Comparison of ENCODE assay signal across 37 cellular contexts in the genomic region with DNA sequence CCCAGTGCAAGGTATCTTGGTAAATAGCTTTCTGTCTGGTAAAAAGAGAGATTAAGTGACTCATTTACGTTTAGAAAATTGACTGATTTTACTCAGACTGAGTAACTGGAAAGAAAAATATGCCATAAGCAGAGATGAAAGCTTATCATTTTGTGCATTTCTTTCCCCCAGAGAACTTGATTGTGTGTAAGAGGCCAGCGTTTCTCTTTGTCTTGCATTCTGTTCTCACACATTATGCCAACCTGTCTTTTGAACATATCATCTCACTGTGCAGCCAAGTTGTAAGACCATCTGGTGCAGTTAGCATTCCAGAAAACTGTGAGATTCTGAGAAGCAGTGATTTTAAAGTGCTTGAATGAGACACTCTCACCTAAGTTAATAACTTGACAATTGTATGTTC.
"Had no signal": no experiment of that assay in that cellular context is flagged by ENCODE, and none has a peak within 500 bp of the region (broad histone marks: within the 10 kb centered on the region; RNA-seq: fewer than 3 reads in every experiment).

No MANE protein-coding gene starts in this region.

- H3K9me3 ChIP-seq: breast epithelium, esophagus muscularis mucosa, left lung, pancreas, psoas muscle, suprapubic skin, tibial artery, upper lobe of right lung had no signal

- H3K27me3 ChIP-seq: breast epithelium, esophagus muscularis mucosa, left lung, pancreas, right atrium auricular region, stomach, suprapubic skin, tibial artery, upper lobe of right lung had no signal

- H3K4me3 ChIP-seq: breast epithelium, esophagus muscularis mucosa, left lung, lung, mucosa of descending colon, pancreas, psoas muscle, right atrium auricular region, smooth muscle cell, stomach, suprapubic skin, tibial artery, upper lobe of right lung had no signal

- H3K27ac Mint-ChIP-seq: activated T-helper 1 cell treated with anti-CD3 and anti-CD28 coated beads, Interleukin-12 subunit alpha, Interleukin-12 subunit beta, Interleukin-2, Interleukin-4 antibody, amounts not matched to agents 30 ng/mL and 10 ng/mL and 1 ng/mL, durations not matched to agents 14 hours and 24 hours and 36 hours; natural killer cell treated with Interleukin-12 subunit alpha and Interleukin-12 subunit beta and Interleukin-15 and Interleukin-18, amount 100 ng/mL, for 72 hours; stimulated activated naive B cell treated with anti-CD40 and anti-IgM and Interleukin-4, amounts not matched to agents 10 μg/mL and 1 μg/mL and 100 μg/mL, for 72 hours; T-helper 1 cell treated with Interleukin-12 subunit alpha and Interleukin-12 subunit beta and Interleukin-4 antibody, amounts not matched to agents 30 μg/mL and 1 μg/mL, for 36 hours had no signal

- H3K4me2 ChIP-seq: smooth muscle cell had no signal

- H3K4me1 Mint-ChIP-seq: stimulated activated naive B cell treated with anti-CD40 and anti-IgM and Interleukin-4, amounts not matched to agents 10 μg/mL and 1 μg/mL and 100 μg/mL, for 72 hours had no signal

- H3K36me3 Mint-ChIP-seq: natural killer cell treated with Interleukin-12 subunit alpha and Interleukin-12 subunit beta and Interleukin-15 and Interleukin-18, amount 100 ng/mL, for 72 hours; stimulated activated naive B cell treated with anti-CD40 and anti-IgM and Interleukin-4, amounts not matched to agents 10 μg/mL and 1 μg/mL and 100 μg/mL, for 72 hours had no signal

- DNase-seq: activated CD4-positive, alpha-beta T cell treated with anti-CD3 and anti-CD28 coated beads for 48 hours; activated CD4-positive, alpha-beta T cell treated with anti-CD3 and anti-CD28 coated beads, Interleukin-2, amount 50 U/mL, for 48 hours; activated CD8-positive, alpha-beta memory T cell treated with anti-CD3 and anti-CD28 coated beads for 24 hours; activated CD8-positive, alpha-beta memory T cell treated with anti-CD3 and anti-CD28 coated beads, Interleukin-2, amount 50 U/mL, for 4 hours; activated gamma-delta T cell treated with Interleukin-2 at 50 U/mL for 16 hours; activated naive CD4-positive, alpha-beta T cell treated with anti-CD3 and anti-CD28 coated beads, Interleukin-2, amount 50 U/mL, for 16 hours; activated T-cell treated with anti-CD3 and anti-CD28 coated beads, Interleukin-2, amount 50 U/mL, for 1 hour; amniotic stem cell; central memory CD4-positive, alpha-beta T cell; dermis blood vessel endothelial cell; effector CD4-positive, alpha-beta T cell; foreskin melanocyte; left lung; mesendoderm; mucosa of descending colon; pancreas; psoas muscle; stimulated activated CD4-positive, alpha-beta T cell treated with anti-CD3 and anti-CD28 coated beads, Interleukin-1b, Interleukin-23, amount 100 ng/mL, for 48 hours; stimulated activated CD4-positive, alpha-beta T cell treated with anti-CD3 and anti-CD28 coated beads, Interleukin-4, amount 100 ng/mL, for 4 hours; stimulated activated naive B cell treated with anti-CD40 and anti-IgM and Interleukin-4, amounts not matched to agents 10 μg/mL and 1 μg/mL and 100 μg/mL, for 72 hours; stomach; T-helper 9 cell; tibial artery; upper lobe of right lung had no signal

- H3K27ac ChIP-seq: breast epithelium, esophagus muscularis mucosa, left lung, pancreas, psoas muscle, right atrium auricular region, stomach, suprapubic skin, tibial artery, upper lobe of right lung, VCaP had no signal

- FAIRE-seq: colon, islet of Langerhans, pancreas, TTC549 had no signal

- H3K27me3 Mint-ChIP-seq: natural killer cell treated with Interleukin-12 subunit alpha and Interleukin-12 subunit beta and Interleukin-15 and Interleukin-18, amount 100 ng/mL, for 72 hours; stimulated activated naive B cell treated with anti-CD40 and anti-IgM and Interleukin-4, amounts not matched to agents 10 μg/mL and 1 μg/mL and 100 μg/mL, for 72 hours had no signal

- H3K36me3 ChIP-seq: breast epithelium, esophagus muscularis mucosa, left lung, pancreas, right atrium auricular region, stomach, suprapubic skin, tibial artery, upper lobe of right lung had no signal

- H3K4me1 ChIP-seq: breast epithelium, esophagus muscularis mucosa, left lung, pancreas, psoas muscle, right atrium auricular region, stomach, suprapubic skin, tibial artery, upper lobe of right lung had no signal

- H3K4me3 Mint-ChIP-seq: activated T-helper 1 cell treated with anti-CD3 and anti-CD28 coated beads, Interleukin-12 subunit alpha, Interleukin-12 subunit beta, Interleukin-2, Interleukin-4 antibody, amounts not matched to agents 30 ng/mL and 10 ng/mL and 1 ng/mL, durations not matched to agents 14 hours and 24 hours and 36 hours; natural killer cell treated with Interleukin-12 subunit alpha and Interleukin-12 subunit beta and Interleukin-15 and Interleukin-18, amount 100 ng/mL, for 72 hours; stimulated activated naive B cell treated with anti-CD40 and anti-IgM and Interleukin-4, amounts not matched to agents 10 μg/mL and 1 μg/mL and 100 μg/mL, for 72 hours; T-helper 1 cell treated with Interleukin-12 subunit alpha and Interleukin-12 subunit beta and Interleukin-4 antibody, amounts not matched to agents 30 μg/mL and 1 μg/mL, for 36 hours had no signal
